Comparison of ENCODE assay signal across 10 cellular contexts in genomic region chr19:38842439-38843174, GRCh38. TPM values are rescaled to one million over a fixed set of nuclear protein-coding genes. Genes with fewer than 3 reads are reported as not detected.
DNase-seq lines count a peak whose midpoint lies in the region; ATAC-seq and TF ChIP-seq lines count a peak whose summit lies in the region.
"Had no signal": no experiment of that assay in that cellular context is flagged by ENCODE, and none has a peak within 500 bp of the region (broad histone marks: within the 10 kb centered on the region; RNA-seq: fewer than 3 reads in every experiment).

No MANE protein-coding gene starts in this region.

- H3K4me3 Mint-ChIP-seq in natural killer cell (peak overlapping the region; percentile 78), MCF 10A (ENCODE audit: unreplicated experiment) (no peak overlapping the region)

- peak overlapping the region; percentile 67 to 99 for H3K27ac Mint-ChIP-seq in natural killer cell
- H3K27ac Mint-ChIP-seq in MCF 10A (ENCODE audit: low read depth, unreplicated experiment): no peak overlapping the region

- intact Hi-C loops in left cardiac atrium (cut with DNase I): loop anchor here in 1 of 2 donors (10.0 kb wide), 1 partner anchor 198 kb away; the partner anchor contains the start of gene ACTN4
- intact Hi-C loops in cardiac septum (cut with DNase I): no loop called here
- intact Hi-C loops in natural killer cell (cut with micrococcal nuclease): no loop called here
- intact Hi-C loops in upper lobe of right lung (cut with DNase I): no loop called here
- intact Hi-C loops in MCF 10A (cut with micrococcal nuclease): no loop called here

- H3K27me3 ChIP-seq in upper lobe of right lung: no peaks in the 10 kb centered on the region

- no peak overlapping the region for H3K4me3 ChIP-seq in upper lobe of right lung
- H3K4me3 ChIP-seq: SK-N-MC had no signal

- H3K4me1 ChIP-seq in upper lobe of right lung: peaks cover 20% of the 10 kb centered on the region

- ATAC-seq in left cardiac atrium (peak; percentile 3 to 28), natural killer cell (peak; percentile 71 to 75 (median 74)), upper lobe of right lung (peak; percentile 40), HG02973 (IDR thresholded peaks at IDR 0.05; ENCODE audit: unreplicated experiment) (no peak)

- H3K27ac ChIP-seq in upper lobe of right lung: no peak overlapping the region
- H3K27ac ChIP-seq: SK-N-MC had no signal

- BruUV-seq in MCF 10A (replicated peaks; lab: Mats Ljungman, UMichigan): no TSS peak

- peaks cover 54 to 73% of the 10 kb centered on the region in 2 donors for H3K4me1 Mint-ChIP-seq in natural killer cell
- peaks cover 32% of the 10 kb centered on the region for H3K4me1 Mint-ChIP-seq in MCF 10A (ENCODE audit: insufficient read depth, unreplicated experiment)

- peaks cover 100% of the 10 kb centered on the region for H3K36me3 ChIP-seq in upper lobe of right lung

- TF ChIP-seq CTCF in natural killer cell (IDR thresholded peaks at IDR 0.05): no peak
- no peak for TF ChIP-seq CTCF in upper lobe of right lung (IDR thresholded peaks at IDR 0.05)
- no peak for TF ChIP-seq CTCF in MCF 10A (IDR thresholded peaks at IDR 0.05; ENCODE audit: unreplicated experiment)

- H3K9me3 Mint-ChIP-seq in natural killer cell: no peaks in the 10 kb centered on the region
- H3K9me3 Mint-ChIP-seq in MCF 10A (ENCODE audit: unreplicated experiment): no peaks in the 10 kb centered on the region

- CTCF ChIA-PET in MCF 10A (lab: Yijun Ruan, JAX): interaction anchor here (0.6 to 1.2 kb wide), 3 partner anchors 89 to 440 kb away, joined by 3 to 4 read pairs (median 4); partner anchors contain the start of gene FAM98C

- H3K36me3 Mint-ChIP-seq in natural killer cell (peaks cover 34% of the 10 kb centered on the region), MCF 10A (ENCODE audit: insufficient read depth, unreplicated experiment) (peaks cover 100% of the 10 kb centered on the region)

- POLR2A ChIA-PET in MCF 10A (lab: Yijun Ruan, JAX): no interaction called here

- no peaks in the 10 kb centered on the region for H3K9me3 ChIP-seq in upper lobe of right lung

- no peaks in the 10 kb centered on the region for H3K27me3 Mint-ChIP-seq in natural killer cell (ENCODE audit: low read depth in 2 of 2)
- no peaks in the 10 kb centered on the region for H3K27me3 Mint-ChIP-seq in MCF 10A (ENCODE audit: insufficient read depth, unreplicated experiment)

- no peak for DNase-seq in left cardiac atrium
- no peak for DNase-seq in cardiac septum (ENCODE audit: low spot score)
- peak; percentile 34 for DNase-seq in activated T-helper 9 cell treated with anti-CD3 and anti-CD28 coated beads, Interleukin-2, amount 50 U/mL, for 16 hours (ENCODE audit: low read depth)
- no peak for DNase-seq in natural killer cell
- DNase-seq in upper lobe of right lung: no peak
- no peak for DNase-seq in MCF 10A (ENCODE audit: unreplicated experiment)
- no peak for DNase-seq in DMS 273 (lab: John Stamatoyannopoulos, UW; ENCODE audit: unreplicated experiment)
- DNase-seq: NCI-H1092 had no signal

RNA-seq across cellular contexts. Expression of gene HNRNPL, which starts 7.2 kb away (rescaled TPM):
- total RNA-seq in left cardiac atrium (100 to 1,000 TPM; 179 to 185 TPM), cardiac septum (136 TPM), natural killer cell (100 to 1,000 TPM; 636 to 800 (median 702) TPM), upper lobe of right lung (248 TPM), MCF 10A (2022) (288 and 421 TPM in 2 replicates)

RNA-seq across cellular contexts. Expression of gene ECH1, which starts 11.0 kb away (rescaled TPM):
- total RNA-seq in left cardiac atrium: 100 to 1,000 TPM; 449 to 630 TPM
- total RNA-seq in cardiac septum: 377 TPM
- 100 to 1,000 TPM; 114 to 145 (median 119) TPM for total RNA-seq in natural killer cell
- 210 TPM for total RNA-seq in upper lobe of right lung
- total RNA-seq in MCF 10A (2022): 109 and 130 TPM in 2 replicates

RNA-seq across cellular contexts. Expression of gene LGALS4, which starts 29.9 kb away (rescaled TPM):
- total RNA-seq in left cardiac atrium (1 to 10 TPM in 1 of 2 donors, under 1 TPM in 1; 0.85 to 1.4 TPM), cardiac septum (0.54 TPM), natural killer cell (1 to 10 TPM; 4.2 to 4.8 (median 4.6) TPM), upper lobe of right lung (3.7 TPM), MCF 10A (2022) (0.61 TPM in 1 of 2 replicates, not detected in the other)

RNA-seq across cellular contexts. Expression of gene RINL, which starts 35.5 kb away (rescaled TPM):
- total RNA-seq in left cardiac atrium (1 to 10 TPM; 4.4 to 7.6 TPM), cardiac septum (2.0 TPM), natural killer cell (10 to 100 TPM; 59.7 to 65.6 (median 59.7) TPM), upper lobe of right lung (12.0 TPM), MCF 10A (2022) (3.7 and 4.7 TPM in 2 replicates)

RNA-seq across cellular contexts. Expression of gene LGALS7B, which starts 53.6 kb away (rescaled TPM):
- total RNA-seq in left cardiac atrium (not detected), cardiac septum (not detected), natural killer cell (not detected), upper lobe of right lung (3.2 TPM), MCF 10A (2022) (2.5 and 2.6 TPM in 2 replicates)
